Comparison of ENCODE assay signal across 19 cellular contexts in genomic region chr6:157530724-157531168, GRCh38.
"Had no signal": no experiment of that assay in that cellular context is flagged by ENCODE, and none has a peak within 500 bp of the region (broad histone marks: within the 10 kb centered on the region; RNA-seq: fewer than 3 reads in every experiment).

No MANE protein-coding gene starts in this region.

- H3K36me3 Mint-ChIP-seq: naive thymus-derived CD8-positive, alpha-beta T cell had no signal

- H3K9ac ChIP-seq: parathyroid adenoma had no signal

- H3K36me3 ChIP-seq: thyroid gland had no signal

- H3K27me3 Mint-ChIP-seq: activated naive CD8-positive, alpha-beta T cell treated with anti-CD3 and anti-CD28 coated beads, Interleukin-2, amount 10 ng/mL, durations not matched to agents 7 days and 5 days; memory B cell; naive thymus-derived CD8-positive, alpha-beta T cell had no signal

- H3K9me3 ChIP-seq: thyroid gland had no signal

- H3K27me3 ChIP-seq: foreskin keratinocyte, thyroid gland had no signal

- H3K4me3 Mint-ChIP-seq: activated CD4-positive, alpha-beta memory T cell treated with anti-CD3 and anti-CD28 coated beads, Interleukin-2, amount 10 ng/mL, durations not matched to agents 7 days and 5 days; activated CD8-positive, alpha-beta memory T cell treated with anti-CD3 and anti-CD28 coated beads, Interleukin-2, amount 10 ng/mL, durations not matched to agents 7 days and 5 days; activated naive CD8-positive, alpha-beta T cell treated with anti-CD3 and anti-CD28 coated beads, Interleukin-2, amount 10 ng/mL, durations not matched to agents 7 days and 5 days; memory B cell; naive thymus-derived CD8-positive, alpha-beta T cell had no signal

- DNase-seq: activated CD4-positive, alpha-beta memory T cell treated with anti-CD3 and anti-CD28 coated beads, Interleukin-2, amount 10 ng/mL, durations not matched to agents 7 days and 5 days; activated CD4-positive, alpha-beta T cell treated with anti-CD3 and anti-CD28 coated beads for 48 hours; activated CD4-positive, CD25-positive, alpha-beta regulatory T cell; activated CD8-positive, alpha-beta memory T cell treated with anti-CD3 and anti-CD28 coated beads, Interleukin-2, amount 10 ng/mL, durations not matched to agents 7 days and 5 days; activated naive CD4-positive, alpha-beta T cell treated with Interleukin-2 at 50 U/mL for 16 hours; activated naive CD8-positive, alpha-beta T cell treated with anti-CD3 and anti-CD28 coated beads, Interleukin-2, amount 10 ng/mL, durations not matched to agents 7 days and 5 days; amygdala; foreskin keratinocyte; glutamatergic neuron; hypothalamus; naive thymus-derived CD8-positive, alpha-beta T cell; stimulated activated CD4-positive, alpha-beta T cell treated with anti-CD3 and anti-CD28 coated beads, Interleukin-2, amount 100 ng/mL, for 24 hours; stimulated activated naive CD4-positive, alpha-beta T cell treated with Interleukin-2 at 50 U/mL for 16 hours; T-helper 9 cell; thyroid gland had no signal

- H2AFZ ChIP-seq: parathyroid adenoma had no signal

- ATAC-seq: activated CD8-positive, alpha-beta memory T cell treated with anti-CD3 and anti-CD28 coated beads, Interleukin-2, amount 10 ng/mL, durations not matched to agents 7 days and 5 days; foreskin keratinocyte; naive thymus-derived CD8-positive, alpha-beta T cell had no signal

- H3K4me3 ChIP-seq: thyroid gland had no signal

- H3K9me3 Mint-ChIP-seq: memory B cell had no signal

- H3K4me1 ChIP-seq: thyroid gland had no signal

- H3K27ac Mint-ChIP-seq: activated CD4-positive, alpha-beta memory T cell treated with anti-CD3 and anti-CD28 coated beads, Interleukin-2, amount 10 ng/mL, durations not matched to agents 7 days and 5 days; activated CD8-positive, alpha-beta memory T cell treated with anti-CD3 and anti-CD28 coated beads, Interleukin-2, amount 10 ng/mL, durations not matched to agents 7 days and 5 days; activated naive CD8-positive, alpha-beta T cell treated with anti-CD3 and anti-CD28 coated beads, Interleukin-2, amount 10 ng/mL, durations not matched to agents 7 days and 5 days; activated T-helper 2 cell treated with anti-CD3 and anti-CD28 coated beads, Interferon-gamma antibody, Interleukin-2, Interleukin-4, amounts not matched to agents 10 μg/mL and 5 μg/mL and 100 μg/mL, durations not matched to agents 14 hours and 24 hours and 36 hours; memory B cell; naive thymus-derived CD8-positive, alpha-beta T cell had no signal

- H3K27ac ChIP-seq: epithelial cell of prostate, foreskin keratinocyte, parathyroid adenoma, thyroid gland had no signal
